In genomic region chr10:104580774-104581675, GRCh38 we compare ENCODE assay signal across 8 cellular contexts.
DNase-seq lines count a peak whose midpoint lies in the region; ATAC-seq and TF ChIP-seq lines count a peak whose summit lies in the region.
"Had no signal": no experiment of that assay in that cellular context is flagged by ENCODE, and none has a peak within 500 bp of the region (broad histone marks: within the 10 kb centered on the region; RNA-seq: fewer than 3 reads in every experiment).

No MANE protein-coding gene starts in this region.

- ATAC-seq in HG02759 (IDR thresholded peaks at IDR 0.05; ENCODE audit: unreplicated experiment), result peak; percentile 82

- no peaks in the 10 kb centered on the region for H3K9me3 ChIP-seq in WERI-Rb-1 (ENCODE audit: severe bottlenecking)
- no peaks in the 10 kb centered on the region for H3K9me3 ChIP-seq in breast epithelium

- intact Hi-C loops in breast epithelium (cut with DNase I; ENCODE audit: low total_unique reads), result no loop called here

- H3K27me3 ChIP-seq in WERI-Rb-1 (ENCODE audit: insufficient read depth, low read depth, severe bottlenecking) (no peaks in the 10 kb centered on the region), breast epithelium (peaks cover 0 to 14% of the 10 kb centered on the region in 2 donors)

- H3K4me3 ChIP-seq in WERI-Rb-1 (ENCODE audit: low read depth, low read length), result peak overlapping the region; percentile 36
- H3K4me3 ChIP-seq in breast epithelium, result no peak overlapping the region
- H3K4me3 ChIP-seq: skin epidermis had no signal

- TF ChIP-seq CTCF in GM12874 (IDR thresholded peaks at IDR 0.05; ENCODE audit: insufficient read depth, low read depth, low read length), result peak; percentile 75
- peak; percentile 77 for TF ChIP-seq CTCF in WERI-Rb-1 (IDR thresholded peaks at IDR 0.05; ENCODE audit: low read depth, low read length)
- peak; percentile 24 to 74 (median 60) for TF ChIP-seq CTCF in breast epithelium (IDR thresholded peaks at IDR 0.05)

- peak; percentile 50 for DNase-seq in NCI-H1694 (lab: John Stamatoyannopoulos, UW)
- peak; percentile 77 for DNase-seq in WERI-Rb-1
- peak; percentile 52 to 70 for DNase-seq in breast epithelium (ENCODE audit: low spot score in 2 of 2)
- DNase-seq in islet precursor cell, result peak; percentile 85
- peak; percentile 57 to 71 (median 63) for DNase-seq in stimulated activated CD4-positive, alpha-beta T cell treated with anti-CD3 and anti-CD28 coated beads, Interleukin-1b, Interleukin-23, amount 100 ng/mL, for 24 hours (ENCODE audit: low read depth in 4 of 4, low spot score in 1 of 4)

- H3K27ac ChIP-seq in WERI-Rb-1 (no peak overlapping the region), breast epithelium (no peak overlapping the region)
- H3K27ac ChIP-seq: skin epidermis had no signal

- TF ChIP-seq POLR2A in breast epithelium (IDR thresholded peaks at IDR 0.05), result no peak

- H3K36me3 ChIP-seq in WERI-Rb-1, result no peaks in the 10 kb centered on the region
- no peaks in the 10 kb centered on the region for H3K36me3 ChIP-seq in breast epithelium

- H3K4me1 ChIP-seq in breast epithelium, result no peaks in the 10 kb centered on the region
